In the genomic region with DNA sequence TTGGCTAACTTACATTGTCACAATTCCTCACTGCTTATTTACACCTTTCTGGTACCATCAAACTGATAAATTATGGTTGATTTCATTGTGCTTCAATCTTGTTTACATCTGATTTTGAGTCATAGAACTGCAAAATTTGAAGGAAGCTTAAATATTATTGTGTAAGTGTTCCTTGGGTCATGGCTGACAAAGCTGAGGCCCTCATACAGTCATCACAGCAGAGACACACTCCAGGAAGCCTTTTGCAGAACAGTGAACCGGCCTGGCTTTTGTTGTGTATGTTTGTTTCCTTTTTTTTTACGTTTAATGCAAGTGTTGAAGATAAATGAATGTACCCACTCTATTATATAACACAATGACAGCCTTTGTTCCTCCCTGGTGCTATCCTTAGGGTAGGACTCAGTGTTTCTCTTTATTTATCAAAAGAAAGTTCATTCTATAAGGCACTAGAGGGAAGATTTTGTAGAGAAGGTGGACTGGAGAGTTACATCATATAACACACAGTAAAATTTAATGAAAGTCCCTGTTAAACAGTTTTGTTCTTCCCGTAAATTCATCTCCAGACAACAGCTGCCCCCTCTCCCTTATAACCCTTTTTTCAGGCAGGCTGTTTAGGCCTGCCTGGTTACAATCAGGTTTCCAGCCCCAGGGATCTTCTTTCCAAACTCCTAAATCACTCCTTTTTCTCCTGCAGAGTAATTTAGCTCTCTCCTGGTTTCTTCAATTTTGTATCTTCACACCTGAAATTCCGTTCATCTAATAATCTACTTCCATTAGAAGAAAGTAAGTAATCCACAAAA, we compare ENCODE assay signal across 13 cellular contexts. TPM values are rescaled to one million over a fixed set of nuclear protein-coding genes. Genes with fewer than 3 reads are reported as not detected.
DNase-seq lines count a peak whose midpoint lies in the region; ATAC-seq and TF ChIP-seq lines count a peak whose summit lies in the region.
"Had no signal": no experiment of that assay in that cellular context is flagged by ENCODE, and none has a peak within 500 bp of the region (broad histone marks: within the 10 kb centered on the region; RNA-seq: fewer than 3 reads in every experiment).

No MANE protein-coding gene starts in this region.

- H3K27me3 Mint-ChIP-seq in osteocyte (ENCODE audit: unreplicated experiment) (no peaks in the 10 kb centered on the region), T-cell (no peaks in the 10 kb centered on the region)

- peak overlapping the region; percentile 38 for H2AFZ ChIP-seq in fibroblast of lung (ENCODE audit: low read length)

- TF ChIP-seq CTCF in fibroblast of lung (conservative IDR thresholded peaks at IDR 0.05 in 1 of 2, IDR thresholded peaks at IDR 0.05 in 1 of 2; ENCODE audit: low read depth in 1 of 2, low read length in 2 of 2) (no peak), osteocyte (IDR thresholded peaks at IDR 0.05) (no peak)

- DNase-seq in KBM-7 = peak; percentile 15
- peak; percentile 73 for DNase-seq in NOMO-1 treated with DMSO at 0.1 percent for 48 hours (lab: John Stamatoyannopoulos, UW; ENCODE audit: unreplicated experiment)
- peak in 1 of 2 donors; percentile 28 for DNase-seq in fibroblast of lung (ENCODE audit: low read depth in 2 of 2)
- DNase-seq in osteocyte (ENCODE audit: extremely low spot score, unreplicated experiment) = peak; percentile 10
- no peak for DNase-seq in T-cell
- no peak for DNase-seq in stimulated activated CD8-positive, alpha-beta memory T cell treated with anti-CD3 and anti-CD28 coated beads, Interleukin-4, amount 100 ng/mL, for 48 hours
- DNase-seq in COLO668 (lab: John Stamatoyannopoulos, UW; ENCODE audit: unreplicated experiment) = no peak
- DNase-seq: activated T-cell treated with anti-CD3 and anti-CD28 coated beads for 4 hours; NCI-H1694; stimulated activated naive CD8-positive, alpha-beta T cell treated with anti-CD3 and anti-CD28 coated beads, Interleukin-15, Interleukin-2, amounts not matched to agents 100 U/mL and 50 U/mL, for 24 hours; WERI-Rb-1 had no signal

- H3K4me3 Mint-ChIP-seq in osteocyte (ENCODE audit: unreplicated experiment) (no peak overlapping the region), T-cell (no peak overlapping the region)

- no peaks in the 10 kb centered on the region for H3K4me1 Mint-ChIP-seq in osteocyte (ENCODE audit: unreplicated experiment)
- H3K4me1 Mint-ChIP-seq in T-cell = no peaks in the 10 kb centered on the region

- H3K79me2 ChIP-seq in fibroblast of lung (ENCODE audit: control insufficient read depth, insufficient read depth, low read length) = no peaks in the 10 kb centered on the region

- H3K9ac ChIP-seq in fibroblast of lung (ENCODE audit: insufficient read depth, low read length) = no peak overlapping the region

- in situ Hi-C loops in KBM-7 (cut with MboI; ENCODE audit: low pct_unique_long_range_greater_than_20kb, low sequenced_read_pairs) = no loop called here

- no peaks in the 10 kb centered on the region for H3K36me3 Mint-ChIP-seq in osteocyte (ENCODE audit: unreplicated experiment)
- H3K36me3 Mint-ChIP-seq in T-cell = no peaks in the 10 kb centered on the region

- H3K27ac ChIP-seq in fibroblast of lung (ENCODE audit: insufficient read depth, low read length) = no peak overlapping the region
- H3K27ac ChIP-seq: RWPE1, WERI-Rb-1 had no signal

- no peak overlapping the region for H3K27ac Mint-ChIP-seq in osteocyte (ENCODE audit: unreplicated experiment)
- H3K27ac Mint-ChIP-seq in T-cell = no peak overlapping the region

- H3K4me3 ChIP-seq in fibroblast of lung (replicated peaks in 1 of 4; ENCODE audit: control extremely low read depth in 1 of 4, insufficient read depth in 1 of 4, low read depth in 3 of 4, low read length in 4 of 4) = no peak overlapping the region

- H3K9me3 Mint-ChIP-seq in osteocyte (ENCODE audit: unreplicated experiment) (no peaks in the 10 kb centered on the region), T-cell (no peaks in the 10 kb centered on the region)

- no peaks in the 10 kb centered on the region for H3K9me3 ChIP-seq in fibroblast of lung (ENCODE audit: control insufficient read depth, insufficient read depth, low read depth, low read length)

- no peaks in the 10 kb centered on the region for H4K20me1 ChIP-seq in fibroblast of lung (ENCODE audit: control insufficient read depth, extremely low read depth, insufficient read depth, low read length)

- CTCF ChIA-PET in T-cell (lab: Charles Lee) = no interaction called here

- no peak overlapping the region for H3K4me2 ChIP-seq in fibroblast of lung (ENCODE audit: extremely low read depth, insufficient read depth, low read length)

- POLR2A ChIA-PET in T-cell (lab: Charles Lee) = no interaction called here

- no peak for ATAC-seq in T-cell (replicated peaks in 1 of 4)
- ATAC-seq in HG03439 (IDR thresholded peaks at IDR 0.05; ENCODE audit: unreplicated experiment) = no peak
- ATAC-seq: stimulated activated naive CD8-positive, alpha-beta T cell treated with anti-CD3 and anti-CD28 coated beads, Interleukin-15, Interleukin-2, amounts not matched to agents 100 U/mL and 50 U/mL, for 24 hours had no signal

- no peaks in the 10 kb centered on the region for H3K4me1 ChIP-seq in fibroblast of lung (ENCODE audit: control insufficient read depth, extremely low read depth, insufficient read depth, low read length)

- H3K27me3 ChIP-seq in fibroblast of lung (ENCODE audit: control insufficient read depth, insufficient read depth, low read length) = no peaks in the 10 kb centered on the region

- H3K36me3 ChIP-seq in fibroblast of lung (ENCODE audit: control insufficient read depth, insufficient read depth, low read length) = no peaks in the 10 kb centered on the region
- H3K36me3 ChIP-seq: WERI-Rb-1 had no signal

RNA-seq across cellular contexts. Expression of gene CSTF3, which starts 34.3 kb away (rescaled TPM):
- total RNA-seq in fibroblast of lung = 26.3 and 32.4 TPM in 2 replicates
- polyA plus RNA-seq in fibroblast of lung = 27.4 and 34.0 TPM in 2 replicates
- 28.2 and 34.2 TPM in 2 replicates for polyA plus RNA-seq in fibroblast of lung (2012)
- 2.6 and 2.9 TPM in 2 replicates for polyA minus RNA-seq in fibroblast of lung (ENCODE audit: low replicate concordance)
- 23.6 and 27.8 TPM in 2 replicates for total RNA-seq in osteocyte
- total RNA-seq in T-cell = 10 to 100 TPM; 17.3 to 27.1 (median 24.9) TPM

Comparison
In these comparisons a context has a peak if more than half of its experiments do, and no peak if none do; other contexts are left out.
1. DNase-seq: peak in KBM-7 (single experiment), NOMO-1 treated with DMSO at 0.1 percent for 48 hours (single experiment) and osteocyte (single experiment); none in T-cell (0 of 34), stimulated activated CD8-positive, alpha-beta memory T cell treated with anti-CD3 and anti-CD28 coated beads, Interleukin-4, amount 100 ng/mL, for 48 hours (single experiment) and COLO668 (single experiment).